1 cellular context compared by ENCODE assay signal in the genomic region with DNA sequence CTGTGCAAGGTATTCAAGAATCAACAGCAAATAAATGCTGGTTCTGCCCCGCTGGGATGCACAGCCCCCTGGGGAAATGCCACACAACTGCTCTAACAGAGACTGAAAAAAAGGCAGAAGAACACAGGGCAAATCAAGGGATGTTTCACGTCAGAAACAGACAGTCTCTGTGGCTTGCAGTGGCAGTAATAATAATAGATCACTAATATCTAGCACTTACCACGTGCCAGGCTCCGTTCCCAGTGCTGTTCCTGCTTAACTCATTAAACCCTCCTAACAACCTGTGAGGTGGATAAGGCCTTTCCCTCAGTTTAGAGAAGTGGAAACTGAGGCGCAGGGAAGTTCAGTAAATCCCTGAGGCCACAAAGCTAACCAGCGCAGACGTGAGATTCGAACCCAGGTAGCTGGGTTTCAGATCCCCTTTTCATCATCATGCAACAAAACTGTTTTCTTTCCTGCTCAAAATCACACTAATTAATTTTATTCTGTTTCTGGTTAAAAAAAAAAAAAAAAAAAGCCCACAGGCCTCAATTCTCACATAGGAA.
A peak's percentile ranks its signal among the peaks of the same experiment; 100 is the strongest.
TF ChIP-seq lines count a peak whose summit lies in the region.

No MANE protein-coding gene starts in this region.

TF ChIP-seq in GM12878, 131 proteins besides CTCF, POLR2A, EP300 and RAD21 (continued from another document and continues in another):
- TF ChIP-seq ZNF687 (IDR thresholded peaks at IDR 0.05) (0 out of 2 replicates have a peak, but pooled peaks have one; percentile 31), IKZF2 (IDR thresholded peaks at IDR 0.05) (peak; percentile 92 to 95), STAT3 (IDR thresholded peaks at IDR 0.05; ENCODE audit: low read depth, low read length) (no peak), ZBTB40 (IDR thresholded peaks at IDR 0.05; ENCODE audit: borderline replicate concordance) (no peak), FOS (IDR thresholded peaks at IDR 0.05; ENCODE audit: borderline replicate concordance, extremely low read depth, insufficient read length) (no peak), KLF5 (IDR thresholded peaks at IDR 0.05; ENCODE audit: partially characterized antibody) (no peak), CEBPB (IDR thresholded peaks at IDR 0.05; ENCODE audit: borderline replicate concordance in 1 of 2, low read depth in 2 of 2, low read length in 2 of 2) (no peak), FOXK2 (IDR thresholded peaks at IDR 0.05) (no peak), BHLHE40 (IDR thresholded peaks at IDR 0.05; ENCODE audit: borderline replicate concordance in 1 of 2, low read depth in 2 of 2, low read length in 1 of 2) (peak; percentile 50 to 84; a peak in 3 of 4 replicates), TCF12 (IDR thresholded peaks at IDR 0.05; ENCODE audit: low read depth, low read length) (no peak; the same call in 1 of the 2 replicates), RB1 (IDR thresholded peaks at IDR 0.05; ENCODE audit: borderline replicate concordance) (peak; percentile 74; the same call in 1 of the 2 replicates), NBN (IDR thresholded peaks at IDR 0.05) (peak; percentile 83; the same call in 1 of the 2 replicates), SMC3 (IDR thresholded peaks at IDR 0.05; ENCODE audit: borderline replicate concordance, low read length) (no peak), BRCA1 (IDR thresholded peaks at IDR 0.05; ENCODE audit: low read depth, low read length) (no peak), NR2F1 (conservative IDR thresholded peaks at IDR 0.05) (no peak), NKRF (conservative IDR thresholded peaks at IDR 0.05) (no peak), CHD2 (IDR thresholded peaks at IDR 0.05; ENCODE audit: borderline replicate concordance, low read depth, low read length) (peak; percentile 26; the same call in 1 of the 2 replicates), ZNF217 (IDR thresholded peaks at IDR 0.05) (0 out of 2 replicates have a peak, but pooled peaks have one; percentile 76), ZNF622 (IDR thresholded peaks at IDR 0.05) (no peak), CREM (IDR thresholded peaks at IDR 0.05; ENCODE audit: low read depth) (peak; percentile 42; the same call in 1 of the 2 replicates), GABPA (IDR thresholded peaks at IDR 0.05; ENCODE audit: low read depth) (no peak), YBX1 (IDR thresholded peaks at IDR 0.05) (no peak), MYC (IDR thresholded peaks at IDR 0.05; ENCODE audit: insufficient read depth, insufficient read length, insufficient replicate concordance, low read length, severe bottlenecking) (no peak), POU2F2 (IDR thresholded peaks at IDR 0.05; ENCODE audit: borderline replicate concordance, low read depth, low read length) (0 out of 3 replicates have a peak, but pooled peaks have one; percentile 12), IRF4 (IDR thresholded peaks at IDR 0.05; ENCODE audit: low read depth, low read length) (peak; percentile 84), TCF3 (IDR thresholded peaks at IDR 0.05; ENCODE audit: borderline replicate concordance, insufficient read depth, low read depth, low read length) (no peak)
- TF ChIP-seq, protein P1, sequence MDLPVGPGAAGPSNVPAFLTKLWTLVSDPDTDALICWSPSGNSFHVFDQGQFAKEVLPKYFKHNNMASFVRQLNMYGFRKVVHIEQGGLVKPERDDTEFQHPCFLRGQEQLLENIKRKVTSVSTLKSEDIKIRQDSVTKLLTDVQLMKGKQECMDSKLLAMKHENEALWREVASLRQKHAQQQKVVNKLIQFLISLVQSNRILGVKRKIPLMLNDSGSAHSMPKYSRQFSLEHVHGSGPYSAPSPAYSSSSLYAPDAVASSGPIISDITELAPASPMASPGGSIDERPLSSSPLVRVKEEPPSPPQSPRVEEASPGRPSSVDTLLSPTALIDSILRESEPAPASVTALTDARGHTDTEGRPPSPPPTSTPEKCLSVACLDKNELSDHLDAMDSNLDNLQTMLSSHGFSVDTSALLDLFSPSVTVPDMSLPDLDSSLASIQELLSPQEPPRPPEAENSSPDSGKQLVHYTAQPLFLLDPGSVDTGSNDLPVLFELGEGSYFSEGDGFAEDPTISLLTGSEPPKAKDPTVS (IDR thresholded peaks at IDR 0.05; ENCODE audit: low read depth, low read length): no peak
- TF ChIP-seq, protein P2, sequence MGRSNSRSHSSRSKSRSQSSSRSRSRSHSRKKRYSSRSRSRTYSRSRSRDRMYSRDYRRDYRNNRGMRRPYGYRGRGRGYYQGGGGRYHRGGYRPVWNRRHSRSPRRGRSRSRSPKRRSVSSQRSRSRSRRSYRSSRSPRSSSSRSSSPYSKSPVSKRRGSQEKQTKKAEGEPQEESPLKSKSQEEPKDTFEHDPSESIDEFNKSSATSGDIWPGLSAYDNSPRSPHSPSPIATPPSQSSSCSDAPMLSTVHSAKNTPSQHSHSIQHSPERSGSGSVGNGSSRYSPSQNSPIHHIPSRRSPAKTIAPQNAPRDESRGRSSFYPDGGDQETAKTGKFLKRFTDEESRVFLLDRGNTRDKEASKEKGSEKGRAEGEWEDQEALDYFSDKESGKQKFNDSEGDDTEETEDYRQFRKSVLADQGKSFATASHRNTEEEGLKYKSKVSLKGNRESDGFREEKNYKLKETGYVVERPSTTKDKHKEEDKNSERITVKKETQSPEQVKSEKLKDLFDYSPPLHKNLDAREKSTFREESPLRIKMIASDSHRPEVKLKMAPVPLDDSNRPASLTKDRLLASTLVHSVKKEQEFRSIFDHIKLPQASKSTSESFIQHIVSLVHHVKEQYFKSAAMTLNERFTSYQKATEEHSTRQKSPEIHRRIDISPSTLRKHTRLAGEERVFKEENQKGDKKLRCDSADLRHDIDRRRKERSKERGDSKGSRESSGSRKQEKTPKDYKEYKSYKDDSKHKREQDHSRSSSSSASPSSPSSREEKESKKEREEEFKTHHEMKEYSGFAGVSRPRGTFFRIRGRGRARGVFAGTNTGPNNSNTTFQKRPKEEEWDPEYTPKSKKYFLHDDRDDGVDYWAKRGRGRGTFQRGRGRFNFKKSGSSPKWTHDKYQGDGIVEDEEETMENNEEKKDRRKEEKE (IDR thresholded peaks at IDR 0.05): no peak
- TF ChIP-seq, protein P3, sequence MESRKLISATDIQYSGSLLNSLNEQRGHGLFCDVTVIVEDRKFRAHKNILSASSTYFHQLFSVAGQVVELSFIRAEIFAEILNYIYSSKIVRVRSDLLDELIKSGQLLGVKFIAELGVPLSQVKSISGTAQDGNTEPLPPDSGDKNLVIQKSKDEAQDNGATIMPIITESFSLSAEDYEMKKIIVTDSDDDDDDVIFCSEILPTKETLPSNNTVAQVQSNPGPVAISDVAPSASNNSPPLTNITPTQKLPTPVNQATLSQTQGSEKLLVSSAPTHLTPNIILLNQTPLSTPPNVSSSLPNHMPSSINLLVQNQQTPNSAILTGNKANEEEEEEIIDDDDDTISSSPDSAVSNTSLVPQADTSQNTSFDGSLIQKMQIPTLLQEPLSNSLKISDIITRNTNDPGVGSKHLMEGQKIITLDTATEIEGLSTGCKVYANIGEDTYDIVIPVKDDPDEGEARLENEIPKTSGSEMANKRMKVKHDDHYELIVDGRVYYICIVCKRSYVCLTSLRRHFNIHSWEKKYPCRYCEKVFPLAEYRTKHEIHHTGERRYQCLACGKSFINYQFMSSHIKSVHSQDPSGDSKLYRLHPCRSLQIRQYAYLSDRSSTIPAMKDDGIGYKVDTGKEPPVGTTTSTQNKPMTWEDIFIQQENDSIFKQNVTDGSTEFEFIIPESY (IDR thresholded peaks at IDR 0.05): no peak
- TF ChIP-seq, protein P4, sequence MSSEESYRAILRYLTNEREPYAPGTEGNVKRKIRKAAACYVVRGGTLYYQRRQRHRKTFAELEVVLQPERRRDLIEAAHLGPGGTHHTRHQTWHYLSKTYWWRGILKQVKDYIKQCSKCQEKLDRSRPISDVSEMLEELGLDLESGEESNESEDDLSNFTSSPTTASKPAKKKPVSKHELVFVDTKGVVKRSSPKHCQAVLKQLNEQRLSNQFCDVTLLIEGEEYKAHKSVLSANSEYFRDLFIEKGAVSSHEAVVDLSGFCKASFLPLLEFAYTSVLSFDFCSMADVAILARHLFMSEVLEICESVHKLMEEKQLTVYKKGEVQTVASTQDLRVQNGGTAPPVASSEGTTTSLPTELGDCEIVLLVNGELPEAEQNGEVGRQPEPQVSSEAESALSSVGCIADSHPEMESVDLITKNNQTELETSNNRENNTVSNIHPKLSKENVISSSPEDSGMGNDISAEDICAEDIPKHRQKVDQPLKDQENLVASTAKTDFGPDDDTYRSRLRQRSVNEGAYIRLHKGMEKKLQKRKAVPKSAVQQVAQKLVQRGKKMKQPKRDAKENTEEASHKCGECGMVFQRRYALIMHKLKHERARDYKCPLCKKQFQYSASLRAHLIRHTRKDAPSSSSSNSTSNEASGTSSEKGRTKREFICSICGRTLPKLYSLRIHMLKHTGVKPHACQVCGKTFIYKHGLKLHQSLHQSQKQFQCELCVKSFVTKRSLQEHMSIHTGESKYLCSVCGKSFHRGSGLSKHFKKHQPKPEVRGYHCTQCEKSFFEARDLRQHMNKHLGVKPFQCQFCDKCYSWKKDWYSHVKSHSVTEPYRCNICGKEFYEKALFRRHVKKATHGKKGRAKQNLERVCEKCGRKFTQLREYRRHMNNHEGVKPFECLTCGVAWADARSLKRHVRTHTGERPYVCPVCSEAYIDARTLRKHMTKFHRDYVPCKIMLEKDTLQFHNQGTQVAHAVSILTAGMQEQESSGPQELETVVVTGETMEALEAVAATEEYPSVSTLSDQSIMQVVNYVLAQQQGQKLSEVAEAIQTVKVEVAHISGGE (CRISPR knock-in tag; IDR thresholded peaks at IDR 0.05): no peak
- TF ChIP-seq, protein P5, sequence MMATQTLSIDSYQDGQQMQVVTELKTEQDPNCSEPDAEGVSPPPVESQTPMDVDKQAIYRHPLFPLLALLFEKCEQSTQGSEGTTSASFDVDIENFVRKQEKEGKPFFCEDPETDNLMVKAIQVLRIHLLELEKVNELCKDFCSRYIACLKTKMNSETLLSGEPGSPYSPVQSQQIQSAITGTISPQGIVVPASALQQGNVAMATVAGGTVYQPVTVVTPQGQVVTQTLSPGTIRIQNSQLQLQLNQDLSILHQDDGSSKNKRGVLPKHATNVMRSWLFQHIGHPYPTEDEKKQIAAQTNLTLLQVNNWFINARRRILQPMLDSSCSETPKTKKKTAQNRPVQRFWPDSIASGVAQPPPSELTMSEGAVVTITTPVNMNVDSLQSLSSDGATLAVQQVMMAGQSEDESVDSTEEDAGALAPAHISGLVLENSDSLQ (IDR thresholded peaks at IDR 0.05): peak; percentile 35; the same call in 1 of the 2 replicates
